Comparison of ENCODE assay signal across 1 cellular context in the genomic region with DNA sequence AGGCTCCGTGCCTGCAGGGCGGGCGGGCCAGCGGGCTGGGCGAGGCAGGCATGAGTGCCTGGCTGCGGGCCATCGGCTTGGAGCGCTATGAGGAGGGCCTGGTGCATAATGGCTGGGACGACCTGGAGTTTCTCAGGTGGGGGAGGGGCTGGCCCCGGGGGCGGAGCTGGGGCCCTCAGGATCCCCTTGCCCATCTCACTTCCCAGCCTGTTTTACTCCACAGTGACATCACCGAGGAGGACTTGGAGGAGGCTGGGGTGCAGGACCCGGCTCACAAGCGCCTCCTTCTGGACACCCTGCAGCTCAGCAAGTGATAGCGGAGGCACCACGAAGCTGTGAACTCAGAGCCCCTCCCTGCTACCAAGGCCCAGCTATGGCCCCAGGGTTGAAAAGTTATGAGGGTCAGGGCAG.
TF ChIP-seq lines count a peak whose summit lies in the region.

No MANE protein-coding gene starts in this region.

TF ChIP-seq in SK-N-SH treated with all-trans-retinoic acid at 6 μM for 48 hours, 23 proteins besides CTCF, POLR2A, EP300 and RAD21 (continued from another document):
- TF ChIP-seq, protein P1, sequence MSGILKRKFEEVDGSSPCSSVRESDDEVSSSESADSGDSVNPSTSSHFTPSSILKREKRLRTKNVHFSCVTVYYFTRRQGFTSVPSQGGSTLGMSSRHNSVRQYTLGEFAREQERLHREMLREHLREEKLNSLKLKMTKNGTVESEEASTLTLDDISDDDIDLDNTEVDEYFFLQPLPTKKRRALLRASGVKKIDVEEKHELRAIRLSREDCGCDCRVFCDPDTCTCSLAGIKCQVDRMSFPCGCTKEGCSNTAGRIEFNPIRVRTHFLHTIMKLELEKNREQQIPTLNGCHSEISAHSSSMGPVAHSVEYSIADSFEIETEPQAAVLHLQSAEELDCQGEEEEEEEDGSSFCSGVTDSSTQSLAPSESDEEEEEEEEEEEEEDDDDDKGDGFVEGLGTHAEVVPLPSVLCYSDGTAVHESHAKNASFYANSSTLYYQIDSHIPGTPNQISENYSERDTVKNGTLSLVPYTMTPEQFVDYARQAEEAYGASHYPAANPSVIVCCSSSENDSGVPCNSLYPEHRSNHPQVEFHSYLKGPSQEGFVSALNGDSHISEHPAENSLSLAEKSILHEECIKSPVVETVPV (CRISPR knock-in tag; IDR thresholded peaks at IDR 0.05): peak; percentile 80
- TF ChIP-seq OSR1 (CRISPR knock-in tag; IDR thresholded peaks at IDR 0.05): no peak
- TF ChIP-seq, protein P2, sequence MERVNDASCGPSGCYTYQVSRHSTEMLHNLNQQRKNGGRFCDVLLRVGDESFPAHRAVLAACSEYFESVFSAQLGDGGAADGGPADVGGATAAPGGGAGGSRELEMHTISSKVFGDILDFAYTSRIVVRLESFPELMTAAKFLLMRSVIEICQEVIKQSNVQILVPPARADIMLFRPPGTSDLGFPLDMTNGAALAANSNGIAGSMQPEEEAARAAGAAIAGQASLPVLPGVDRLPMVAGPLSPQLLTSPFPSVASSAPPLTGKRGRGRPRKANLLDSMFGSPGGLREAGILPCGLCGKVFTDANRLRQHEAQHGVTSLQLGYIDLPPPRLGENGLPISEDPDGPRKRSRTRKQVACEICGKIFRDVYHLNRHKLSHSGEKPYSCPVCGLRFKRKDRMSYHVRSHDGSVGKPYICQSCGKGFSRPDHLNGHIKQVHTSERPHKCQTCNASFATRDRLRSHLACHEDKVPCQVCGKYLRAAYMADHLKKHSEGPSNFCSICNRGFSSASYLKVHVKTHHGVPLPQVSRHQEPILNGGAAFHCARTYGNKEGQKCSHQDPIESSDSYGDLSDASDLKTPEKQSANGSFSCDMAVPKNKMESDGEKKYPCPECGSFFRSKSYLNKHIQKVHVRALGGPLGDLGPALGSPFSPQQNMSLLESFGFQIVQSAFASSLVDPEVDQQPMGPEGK (CRISPR knock-in tag; IDR thresholded peaks at IDR 0.05; ENCODE audit: borderline replicate concordance): no peak
- no peak for TF ChIP-seq ZNF565 (CRISPR knock-in tag; conservative IDR thresholded peaks at IDR 0.05; ENCODE audit: low read depth)
